In genomic region chr2:70086838-70087702, GRCh38 we compare ENCODE assay signal across 1 cellular context.
TF ChIP-seq lines count a peak whose summit lies in the region.

TSS of gene PCBP1 (plus strand) at chr2:70087477. CDS start at chr2:70087744, 267 bp downstream.

TF ChIP-seq in A549, 52 proteins besides CTCF, POLR2A, EP300 and RAD21 (continued from another document):
- TF ChIP-seq CHD4 (IDR thresholded peaks at IDR 0.05; ENCODE audit: borderline replicate concordance) (no peak), POLR2AphosphoS2 (conservative IDR thresholded peaks at IDR 0.05; ENCODE audit: low read length) (no peak), TP53 (CRISPR knock-in tag; IDR thresholded peaks at IDR 0.05) (no peak), MYC (IDR thresholded peaks at IDR 0.05; ENCODE audit: borderline replicate concordance, low read length) (peak; percentile 99), CBX8 (IDR thresholded peaks at IDR 0.05) (no peak), JUNB (IDR thresholded peaks at IDR 0.05) (no peak), ZNF302 (CRISPR knock-in tag; IDR thresholded peaks at IDR 0.05) (no peak), TFCP2L1 (CRISPR knock-in tag; IDR thresholded peaks at IDR 0.05) (no peak), RCOR1 (IDR thresholded peaks at IDR 0.05; ENCODE audit: low read depth, low read length) (no peak), HEYL (CRISPR knock-in tag; IDR thresholded peaks at IDR 0.05) (no peak), NFE2L2 (conservative IDR thresholded peaks at IDR 0.05; ENCODE audit: low read length) (no peak), KDM5A (IDR thresholded peaks at IDR 0.05) (no peak), HOXB13 (CRISPR knock-in tag; IDR thresholded peaks at IDR 0.05; ENCODE audit: low read depth) (no peak), FOSB (CRISPR knock-in tag; IDR thresholded peaks at IDR 0.05) (0 out of 2 replicates have a peak, but pooled peaks have one; percentile 52), HMGXB4 (CRISPR knock-in tag; IDR thresholded peaks at IDR 0.05; ENCODE audit: borderline replicate concordance) (no peak), RNF2 (IDR thresholded peaks at IDR 0.05; ENCODE audit: borderline replicate concordance, low read depth) (no peak), HES2 (IDR thresholded peaks at IDR 0.05) (no peak), SMC3 (IDR thresholded peaks at IDR 0.05) (peak; percentile 33), FOXS1 (CRISPR knock-in tag; IDR thresholded peaks at IDR 0.05) (no peak)
- TF ChIP-seq, protein P1, sequence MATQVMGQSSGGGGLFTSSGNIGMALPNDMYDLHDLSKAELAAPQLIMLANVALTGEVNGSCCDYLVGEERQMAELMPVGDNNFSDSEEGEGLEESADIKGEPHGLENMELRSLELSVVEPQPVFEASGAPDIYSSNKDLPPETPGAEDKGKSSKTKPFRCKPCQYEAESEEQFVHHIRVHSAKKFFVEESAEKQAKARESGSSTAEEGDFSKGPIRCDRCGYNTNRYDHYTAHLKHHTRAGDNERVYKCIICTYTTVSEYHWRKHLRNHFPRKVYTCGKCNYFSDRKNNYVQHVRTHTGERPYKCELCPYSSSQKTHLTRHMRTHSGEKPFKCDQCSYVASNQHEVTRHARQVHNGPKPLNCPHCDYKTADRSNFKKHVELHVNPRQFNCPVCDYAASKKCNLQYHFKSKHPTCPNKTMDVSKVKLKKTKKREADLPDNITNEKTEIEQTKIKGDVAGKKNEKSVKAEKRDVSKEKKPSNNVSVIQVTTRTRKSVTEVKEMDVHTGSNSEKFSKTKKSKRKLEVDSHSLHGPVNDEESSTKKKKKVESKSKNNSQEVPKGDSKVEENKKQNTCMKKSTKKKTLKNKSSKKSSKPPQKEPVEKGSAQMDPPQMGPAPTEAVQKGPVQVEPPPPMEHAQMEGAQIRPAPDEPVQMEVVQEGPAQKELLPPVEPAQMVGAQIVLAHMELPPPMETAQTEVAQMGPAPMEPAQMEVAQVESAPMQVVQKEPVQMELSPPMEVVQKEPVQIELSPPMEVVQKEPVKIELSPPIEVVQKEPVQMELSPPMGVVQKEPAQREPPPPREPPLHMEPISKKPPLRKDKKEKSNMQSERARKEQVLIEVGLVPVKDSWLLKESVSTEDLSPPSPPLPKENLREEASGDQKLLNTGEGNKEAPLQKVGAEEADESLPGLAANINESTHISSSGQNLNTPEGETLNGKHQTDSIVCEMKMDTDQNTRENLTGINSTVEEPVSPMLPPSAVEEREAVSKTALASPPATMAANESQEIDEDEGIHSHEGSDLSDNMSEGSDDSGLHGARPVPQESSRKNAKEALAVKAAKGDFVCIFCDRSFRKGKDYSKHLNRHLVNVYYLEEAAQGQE (IDR thresholded peaks at IDR 0.05), result no peak
